ENCODE assay signal across 8 cellular contexts in the genomic region with DNA sequence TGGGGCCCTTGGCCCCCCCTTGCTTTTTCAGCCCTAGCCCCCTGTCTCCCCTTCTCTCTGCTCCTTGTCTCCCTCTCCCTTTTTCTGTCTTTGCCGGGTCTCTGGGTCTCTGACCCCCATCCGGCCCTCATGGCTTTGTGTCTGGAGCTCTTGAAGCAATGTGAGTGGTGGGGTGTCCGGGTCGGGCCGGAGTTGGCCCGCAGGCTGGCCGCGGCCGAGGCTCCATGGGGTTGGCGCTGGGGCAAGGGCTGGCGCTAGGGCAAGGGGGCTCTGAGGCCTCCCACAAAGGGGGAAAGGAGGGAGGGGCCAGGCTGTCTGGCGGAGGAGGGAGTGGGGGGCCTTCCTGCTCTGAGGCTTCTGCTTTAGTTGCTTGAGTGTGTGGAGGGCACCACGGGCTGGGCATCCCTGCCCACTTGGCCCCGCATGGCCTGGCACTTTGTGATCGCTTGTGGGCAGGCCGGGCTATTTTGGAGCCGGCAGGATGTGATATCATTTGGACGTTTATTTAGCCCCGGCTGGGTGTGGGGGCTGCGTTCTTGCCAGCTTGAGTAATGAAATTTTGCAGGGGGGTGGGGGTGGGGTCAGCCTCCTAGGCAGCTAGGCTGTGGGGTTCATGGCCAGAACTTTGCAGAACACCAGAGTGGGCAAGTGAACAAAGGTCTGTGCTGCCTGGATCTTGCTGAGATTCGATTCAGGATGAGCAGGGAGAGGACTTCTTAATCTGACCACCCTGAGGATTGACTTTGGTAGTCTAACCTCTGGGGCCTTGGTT.
DNase-seq lines count a peak whose midpoint lies in the region; ATAC-seq lines count a peak whose summit lies in the region.

No MANE protein-coding gene starts in this region.

- CTCF ChIA-PET in CD8-positive, alpha-beta memory T cell (lab: Charles Lee), result interaction anchor here (4.0 kb wide), 1 partner anchor 143 kb away, joined by 14 read pairs; a partner anchor contains a TSS

- H3K36me3 Mint-ChIP-seq in CD8-positive, alpha-beta memory T cell, result peaks cover 0 to 2% (median 0%) of the 10 kb centered on the region in 3 donors

- H3K27me3 Mint-ChIP-seq in CD8-positive, alpha-beta memory T cell, result peaks cover 0 to 4% of the 10 kb centered on the region in 2 donors

- ATAC-seq in HG03139 (IDR thresholded peaks at IDR 0.05; ENCODE audit: unreplicated experiment), result no peak
- no peak for ATAC-seq in HG03439 (IDR thresholded peaks at IDR 0.05; ENCODE audit: unreplicated experiment)

- H3K4me1 Mint-ChIP-seq in CD8-positive, alpha-beta memory T cell, result peaks cover 56 to 66% (median 63%) of the 10 kb centered on the region in 3 donors

- no peaks in the 10 kb centered on the region for H3K36me3 ChIP-seq in CD8-positive, alpha-beta memory T cell (ENCODE audit: insufficient read depth, low read length)
- H3K36me3 ChIP-seq in KOPT-K1 (ENCODE audit: insufficient read depth, low read length), result no peaks in the 10 kb centered on the region
- no peaks in the 10 kb centered on the region for H3K36me3 ChIP-seq in iPS DF 6.9 (ENCODE audit: control insufficient read depth, insufficient read depth, low read length)

- POLR2A ChIA-PET in CD8-positive, alpha-beta memory T cell (lab: Charles Lee), result interaction anchor here (0.7 to 1.3 kb wide), 3 partner anchors 111 to 144 kb away, joined by 3 to 7 read pairs (median 3); a partner anchor contains a TSS

- H3K4me3 Mint-ChIP-seq in CD8-positive, alpha-beta memory T cell, result peak overlapping the region; percentile 89 to 98 (median 93)

- peaks cover 66% of the 10 kb centered on the region for H3K4me1 ChIP-seq in CD8-positive, alpha-beta memory T cell (ENCODE audit: insufficient read depth, low read length)
- H3K4me1 ChIP-seq in iPS DF 6.9 (ENCODE audit: control insufficient read depth, insufficient read depth, low read length), result peaks cover 7% of the 10 kb centered on the region

- H3K27ac ChIP-seq in CD8-positive, alpha-beta memory T cell (ENCODE audit: low read depth, low read length), result peak overlapping the region; percentile 79
- H3K27ac ChIP-seq in KOPT-K1 (ENCODE audit: low read depth, low read length, poor library complexity, severe bottlenecking) (peak overlapping the region; percentile 48), iPS DF 6.9 (ENCODE audit: low read length) (no peak overlapping the region)

- no peaks in the 10 kb centered on the region for H3K27me3 ChIP-seq in CD8-positive, alpha-beta memory T cell (ENCODE audit: insufficient read depth, low read length, poor library complexity, severe bottlenecking)
- no peaks in the 10 kb centered on the region for H3K27me3 ChIP-seq in iPS DF 6.9 (ENCODE audit: control insufficient read depth, insufficient read depth, low read length)

- peak in 1 of 5 donors; percentile 54 for DNase-seq in CD8-positive, alpha-beta memory T cell
- DNase-seq in amniotic epithelial cell (ENCODE audit: low read depth) (peak; percentile 55), iPS DF 6.9 (ENCODE audit: low read depth, low spot score) (no peak), skeletal muscle cell (ENCODE audit: low read depth) (no peak), D341Med (ENCODE audit: low spot score) (no peak)

- peak overlapping the region; percentile 84 to 99 (median 94) for H3K27ac Mint-ChIP-seq in CD8-positive, alpha-beta memory T cell

- peak overlapping the region; percentile 87 for H3K4me3 ChIP-seq in CD8-positive, alpha-beta memory T cell (ENCODE audit: low read length)
- H3K4me3 ChIP-seq in iPS DF 6.9 (ENCODE audit: low read length) (peak overlapping the region; percentile 41; the same call in 1 of the 2 replicates), skeletal muscle cell (ENCODE audit: low read depth, low read length) (peak overlapping the region; percentile 98)

- no peaks in the 10 kb centered on the region for H3K9me3 Mint-ChIP-seq in CD8-positive, alpha-beta memory T cell

- H3K9me3 ChIP-seq in CD8-positive, alpha-beta memory T cell (ENCODE audit: low read length), result no peaks in the 10 kb centered on the region
- H3K9me3 ChIP-seq in KOPT-K1 (ENCODE audit: insufficient read depth, low read length, poor library complexity, severe bottlenecking) (no peaks in the 10 kb centered on the region), iPS DF 6.9 (ENCODE audit: control insufficient read depth, insufficient read depth, low read length) (no peaks in the 10 kb centered on the region)

- no CpG with 5 or more reads among the region's 21 CpGs for WGBS in iPS DF 6.9 (ENCODE audit: insufficient coverage, insufficient read length)

Comparison
In these comparisons a context has a peak if more than half of its experiments do, and no peak if none do; other contexts are left out.
1. H3K4me3 ChIP-seq: peak in every context shown above with its lines; median percentile 98 in skeletal muscle cell; 87 in CD8-positive, alpha-beta memory T cell; 41 in iPS DF 6.9.